Comparison of ENCODE assay signal across 2 cellular contexts in genomic region chr10:108894402-108895301, GRCh38.
TF ChIP-seq lines count a peak whose summit lies in the region.

No MANE protein-coding gene starts in this region.

TF ChIP-seq in SK-N-SH, 30 proteins besides CTCF, POLR2A, EP300 and RAD21 (continued from another document):
- TF ChIP-seq REST (IDR thresholded peaks at IDR 0.05; ENCODE audit: low read depth, low read length) (no peak), GABPA (IDR thresholded peaks at IDR 0.05; ENCODE audit: low read depth) (no peak), FOXJ3 (CRISPR knock-in tag; IDR thresholded peaks at IDR 0.05) (no peak), ELF1 (IDR thresholded peaks at IDR 0.05) (no peak), TCF12 (IDR thresholded peaks at IDR 0.05) (no peak), MAX (IDR thresholded peaks at IDR 0.05; ENCODE audit: low read depth) (no peak), MXI1 (IDR thresholded peaks at IDR 0.05; ENCODE audit: low read depth, low read length) (no peak), SIN3A (IDR thresholded peaks at IDR 0.05; ENCODE audit: borderline replicate concordance, low read depth, low read length) (no peak), POLR2AphosphoS5 (IDR thresholded peaks at IDR 0.05; ENCODE audit: low read depth, low read length) (no peak), SMC3 (IDR thresholded peaks at IDR 0.05; ENCODE audit: low read depth, low read length) (no peak)
- TF ChIP-seq, protein P1, sequence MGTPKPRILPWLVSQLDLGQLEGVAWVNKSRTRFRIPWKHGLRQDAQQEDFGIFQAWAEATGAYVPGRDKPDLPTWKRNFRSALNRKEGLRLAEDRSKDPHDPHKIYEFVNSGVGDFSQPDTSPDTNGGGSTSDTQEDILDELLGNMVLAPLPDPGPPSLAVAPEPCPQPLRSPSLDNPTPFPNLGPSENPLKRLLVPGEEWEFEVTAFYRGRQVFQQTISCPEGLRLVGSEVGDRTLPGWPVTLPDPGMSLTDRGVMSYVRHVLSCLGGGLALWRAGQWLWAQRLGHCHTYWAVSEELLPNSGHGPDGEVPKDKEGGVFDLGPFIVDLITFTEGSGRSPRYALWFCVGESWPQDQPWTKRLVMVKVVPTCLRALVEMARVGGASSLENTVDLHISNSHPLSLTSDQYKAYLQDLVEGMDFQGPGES (IDR thresholded peaks at IDR 0.05; ENCODE audit: low read depth, low read length): no peak

TF ChIP-seq in GM23338, 12 proteins besides CTCF, POLR2A, EP300 and RAD21 (continued from another document):
- TF ChIP-seq, protein P2, sequence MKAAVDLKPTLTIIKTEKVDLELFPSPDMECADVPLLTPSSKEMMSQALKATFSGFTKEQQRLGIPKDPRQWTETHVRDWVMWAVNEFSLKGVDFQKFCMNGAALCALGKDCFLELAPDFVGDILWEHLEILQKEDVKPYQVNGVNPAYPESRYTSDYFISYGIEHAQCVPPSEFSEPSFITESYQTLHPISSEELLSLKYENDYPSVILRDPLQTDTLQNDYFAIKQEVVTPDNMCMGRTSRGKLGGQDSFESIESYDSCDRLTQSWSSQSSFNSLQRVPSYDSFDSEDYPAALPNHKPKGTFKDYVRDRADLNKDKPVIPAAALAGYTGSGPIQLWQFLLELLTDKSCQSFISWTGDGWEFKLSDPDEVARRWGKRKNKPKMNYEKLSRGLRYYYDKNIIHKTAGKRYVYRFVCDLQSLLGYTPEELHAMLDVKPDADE (IDR thresholded peaks at IDR 0.05): no peak
- TF ChIP-seq REST (IDR thresholded peaks at IDR 0.05; ENCODE audit: unreplicated experiment) (no peak), EZH2 (IDR thresholded peaks at IDR 0.05; ENCODE audit: low read depth, unreplicated experiment) (no peak), NANOG (IDR thresholded peaks at IDR 0.05; ENCODE audit: borderline replicate concordance) (no peak), POLR2AphosphoS5 (IDR thresholded peaks at IDR 0.05; ENCODE audit: low read depth) (no peak), JUNB (IDR thresholded peaks at IDR 0.05; ENCODE audit: unreplicated experiment) (no peak)
